ENCODE assay signal across 26 cellular contexts in genomic region chr5:53367727-53368126, GRCh38.
"Had no signal": no experiment of that assay in that cellular context is flagged by ENCODE, and none has a peak within 500 bp of the region (broad histone marks: within the 10 kb centered on the region; RNA-seq: fewer than 3 reads in every experiment).

No MANE protein-coding gene starts in this region.

- DNase-seq: effector memory CD4-positive, alpha-beta T cell; erythroblast; esophagus squamous epithelium; heart left ventricle; left colon; left ventricle myocardium superior; lower lobe of right lung; natural killer cell; occipital lobe; pancreas; retina; right lobe of liver; small intestine; stimulated activated CD4-positive, alpha-beta T cell treated with anti-CD3 and anti-CD28 coated beads, Interleukin-15, amount 100 ng/mL, for 24 hours; stimulated activated CD4-positive, alpha-beta T cell treated with anti-CD3 and anti-CD28 coated beads, Interleukin-2, amount 100 ng/mL, for 48 hours; stimulated activated naive B cell treated with anti-CD40 and anti-IgM and Interleukin-4, amounts not matched to agents 10 μg/mL and 1 μg/mL and 100 μg/mL, for 72 hours; upper lobe of left lung had no signal

- H3K4me2 ChIP-seq: hepatocyte had no signal

- H3K36me3 ChIP-seq: esophagus squamous epithelium, gastroesophageal sphincter, heart left ventricle, lower lobe of right lung, pancreas, right lobe of liver, thoracic aorta, tibial nerve, upper lobe of left lung had no signal

- H3K4me1 Mint-ChIP-seq: memory B cell; natural killer cell; stimulated activated naive B cell treated with anti-CD40 and anti-IgM and Interleukin-4, amounts not matched to agents 10 μg/mL and 1 μg/mL and 100 μg/mL, for 72 hours had no signal

- H3K27ac ChIP-seq: coronary artery, esophagus squamous epithelium, gastroesophageal sphincter, heart left ventricle, hepatocyte, lower lobe of right lung, pancreas, right lobe of liver, thoracic aorta, tibial nerve, upper lobe of left lung had no signal

- H2AFZ ChIP-seq: hepatocyte had no signal

- H3K4me1 ChIP-seq: gastroesophageal sphincter, lower lobe of right lung, pancreas, right lobe of liver, upper lobe of left lung had no signal

- ATAC-seq: gastroesophageal sphincter; heart left ventricle; left colon; left ventricle myocardium superior; lower lobe of right lung; natural killer cell; pancreas; right lobe of liver; stimulated activated naive B cell treated with anti-CD40 and anti-IgM and Interleukin-4, amounts not matched to agents 10 μg/mL and 1 μg/mL and 100 μg/mL, for 72 hours had no signal

- H3K79me2 ChIP-seq: hepatocyte had no signal

- H3K9me3 Mint-ChIP-seq: memory B cell; stimulated activated naive CD8-positive, alpha-beta T cell treated with anti-CD3 and anti-CD28 coated beads, Interleukin-15, Interleukin-2, amounts not matched to agents 100 ng/mL and 50 ng/mL, for 24 hours had no signal

- H3K4me3 ChIP-seq: coronary artery, esophagus squamous epithelium, gastroesophageal sphincter, heart left ventricle, hepatocyte, lower lobe of right lung, pancreas, right lobe of liver, thoracic aorta, tibial nerve, upper lobe of left lung had no signal

- H3K27me3 ChIP-seq: esophagus squamous epithelium, gastroesophageal sphincter, heart left ventricle, hepatocyte, pancreas, right lobe of liver, tibial nerve, upper lobe of left lung had no signal

- H3K36me3 Mint-ChIP-seq: memory B cell; natural killer cell; stimulated activated naive B cell treated with anti-CD40 and anti-IgM and Interleukin-4, amounts not matched to agents 10 μg/mL and 1 μg/mL and 100 μg/mL, for 72 hours had no signal

- FAIRE-seq: endothelial cell of umbilical vein, pancreas, small intestine, urothelium cell line had no signal

- H3K27me3 Mint-ChIP-seq: memory B cell had no signal

- H3K9me3 ChIP-seq: esophagus squamous epithelium, gastroesophageal sphincter, lower lobe of right lung, pancreas, right lobe of liver, thoracic aorta, tibial nerve, upper lobe of left lung had no signal

- H3K27ac Mint-ChIP-seq: memory B cell; natural killer cell; stimulated activated naive B cell treated with anti-CD40 and anti-IgM and Interleukin-4, amounts not matched to agents 10 μg/mL and 1 μg/mL and 100 μg/mL, for 72 hours; stimulated activated naive CD8-positive, alpha-beta T cell treated with anti-CD3 and anti-CD28 coated beads, Interleukin-15, Interleukin-2, amounts not matched to agents 100 ng/mL and 50 ng/mL, for 24 hours had no signal

- H3K4me3 Mint-ChIP-seq: memory B cell; natural killer cell; stimulated activated naive B cell treated with anti-CD40 and anti-IgM and Interleukin-4, amounts not matched to agents 10 μg/mL and 1 μg/mL and 100 μg/mL, for 72 hours; stimulated activated naive CD8-positive, alpha-beta T cell treated with anti-CD3 and anti-CD28 coated beads, Interleukin-15, Interleukin-2, amounts not matched to agents 100 ng/mL and 50 ng/mL, for 24 hours had no signal
